ENCODE assay signal across 17 cellular contexts in genomic region chr9:93397664-93398381, GRCh38. TPM values are rescaled to one million over a fixed set of nuclear protein-coding genes. Genes with fewer than 3 reads are reported as not detected.
A peak's percentile ranks its signal among the peaks of the same experiment; 100 is the strongest.
DNase-seq lines count a peak whose midpoint lies in the region; ATAC-seq, FAIRE-seq and TF ChIP-seq lines count a peak whose summit lies in the region.
"Had no signal": no experiment of that assay in that cellular context is flagged by ENCODE, and none has a peak within 500 bp of the region (broad histone marks: within the 10 kb centered on the region; RNA-seq: fewer than 3 reads in every experiment).

No MANE protein-coding gene starts in this region.

- H3K79me2 ChIP-seq in K562 (ENCODE audit: control insufficient read depth, insufficient read depth, low read length) = no peaks in the 10 kb centered on the region

- H3K9ac ChIP-seq in K562 (ENCODE audit: insufficient read depth in 1 of 2, low read depth in 2 of 2, low read length in 2 of 2) = no peak overlapping the region

- intact Hi-C loops in K562 (cut with micrococcal nuclease) (no loop called here), left lung (cut with DNase I) (no loop called here)

- no peaks in the 10 kb centered on the region for H3K4me1 ChIP-seq in HEK293 (ENCODE audit: control insufficient read depth, insufficient read depth, low read length)
- no peaks in the 10 kb centered on the region for H3K4me1 ChIP-seq in K562 (replicated peaks in 1 of 2; ENCODE audit: control insufficient read depth in 2 of 2, insufficient read depth in 2 of 2, low read length in 2 of 2)
- no peaks in the 10 kb centered on the region for H3K4me1 ChIP-seq in left lung

- no peak overlapping the region for H3K27ac ChIP-seq in HEK293 (ENCODE audit: extremely low read depth, low read depth, low read length)
- no peak overlapping the region for H3K27ac ChIP-seq in K562 (ENCODE audit: extremely low read depth, low read depth, low read length)
- no peak overlapping the region for H3K27ac ChIP-seq in left lung
- H3K27ac ChIP-seq: brain microvascular endothelial cell had no signal

- H3K36me3 Mint-ChIP-seq in effector memory CD8-positive, alpha-beta T cell (ENCODE audit: insufficient read depth) = no peaks in the 10 kb centered on the region
- H3K36me3 Mint-ChIP-seq: activated naive CD8-positive, alpha-beta T cell treated with anti-CD3 and anti-CD28 coated beads, Interleukin-2, amount 10 ng/mL, durations not matched to agents 7 days and 5 days had no signal

- TF ChIP-seq POLR2A in K562 (conservative IDR thresholded peaks at IDR 0.05) = no peak

- H4K20me1 ChIP-seq in K562 (replicated peaks; ENCODE audit: control insufficient read depth, insufficient read depth, low read length) = no peaks in the 10 kb centered on the region

- peak; percentile 36 for DNase-seq in AG10803 (ENCODE audit: low read depth)
- DNase-seq in K562 (ENCODE audit: extremely low read depth in 1 of 4, low spot score in 3 of 4) = no peak
- DNase-seq in left lung = no peak
- DNase-seq in NCI-H2171 (lab: John Stamatoyannopoulos, UW) = no peak
- DNase-seq in effector memory CD8-positive, alpha-beta T cell = no peak
- DNase-seq: activated CD4-positive, alpha-beta T cell treated with anti-CD3 and anti-CD28 coated beads, Interleukin-2, amount 10 ng/mL, durations not matched to agents 24 days and 14 days; activated naive CD8-positive, alpha-beta T cell treated with anti-CD3 and anti-CD28 coated beads, Interleukin-2, amount 10 ng/mL, durations not matched to agents 7 days and 5 days; brain microvascular endothelial cell; left cardiac atrium had no signal

- no peak overlapping the region for H3K4me3 Mint-ChIP-seq in effector memory CD8-positive, alpha-beta T cell
- H3K4me3 Mint-ChIP-seq: activated CD4-positive, alpha-beta T cell treated with anti-CD3 and anti-CD28 coated beads, Interleukin-2, amount 10 ng/mL, durations not matched to agents 24 days and 14 days; activated naive CD8-positive, alpha-beta T cell treated with anti-CD3 and anti-CD28 coated beads, Interleukin-2, amount 10 ng/mL, durations not matched to agents 7 days and 5 days; dendritic cell treated with granulocyte-macrophage colony-stimulating factor and Interleukin-4, amounts not matched to agents 40 ng/mL and 50 ng/mL, for 4 days; GM23338; neural crest cell had no signal

- in situ Hi-C loops in K562 (cut with MboI) = no loop called here

- no peaks in the 10 kb centered on the region for H3K9me3 ChIP-seq in HEK293 (ENCODE audit: control insufficient read depth, insufficient read depth, low read depth, low read length)
- H3K9me3 ChIP-seq in K562 (replicated peaks; ENCODE audit: control insufficient read depth, insufficient read depth, low read depth, low read length) = no peaks in the 10 kb centered on the region
- H3K9me3 ChIP-seq in left lung = no peaks in the 10 kb centered on the region

- POLR2A ChIA-PET in HEK293 (lab: Yijun Ruan, JAX) = no interaction called here
- POLR2A ChIA-PET in K562 (lab: Yijun Ruan, JAX) = interaction anchor here (0.5 kb wide), 1 partner anchor 56 kb away, joined by 3 read pairs; no protein-coding TSS in a partner anchor

- H3K27me3 ChIP-seq in K562 (ENCODE audit: control insufficient read depth in 2 of 2, insufficient read depth in 2 of 2, low read length in 2 of 2) = peaks cover 14 to 24% of the 10 kb centered on the region in 2 experiments
- no peaks in the 10 kb centered on the region for H3K27me3 ChIP-seq in left lung
- H3K27me3 ChIP-seq: brain microvascular endothelial cell had no signal

- no peak for TF ChIP-seq RAD21 in K562 (CRISPR knock-in tag; conservative IDR thresholded peaks at IDR 0.05 in 1 of 2, IDR thresholded peaks at IDR 0.05 in 1 of 2)

- H3K4me1 Mint-ChIP-seq in effector memory CD8-positive, alpha-beta T cell (ENCODE audit: low read depth in 2 of 2) = no peaks in the 10 kb centered on the region
- H3K4me1 Mint-ChIP-seq: activated CD4-positive, alpha-beta T cell treated with anti-CD3 and anti-CD28 coated beads, Interleukin-2, amount 10 ng/mL, durations not matched to agents 24 days and 14 days; activated naive CD8-positive, alpha-beta T cell treated with anti-CD3 and anti-CD28 coated beads, Interleukin-2, amount 10 ng/mL, durations not matched to agents 7 days and 5 days; GM23338; neural crest cell had no signal

- H3K36me3 ChIP-seq in HEK293 (ENCODE audit: control insufficient read depth in 2 of 2, insufficient read depth in 1 of 2, low read length in 2 of 2) (no peaks in the 10 kb centered on the region), K562 (ENCODE audit: control insufficient read depth, insufficient read depth, low read length) (no peaks in the 10 kb centered on the region), left lung (no peaks in the 10 kb centered on the region)
- H3K36me3 ChIP-seq: brain microvascular endothelial cell had no signal

- peaks cover 3% of the 10 kb centered on the region for H3K9me1 ChIP-seq in K562 (ENCODE audit: control insufficient read depth, insufficient read depth, low read length)

- no peak for FAIRE-seq in K562 (lab: Jason Lieb, UNC)
- FAIRE-seq: endothelial cell of umbilical vein, HTR-8/SVneo had no signal

- H3K4me2 ChIP-seq in K562 (ENCODE audit: insufficient read depth, low read length) = no peak overlapping the region
- H3K4me2 ChIP-seq: GM23338 had no signal

- TF ChIP-seq CTCF in AG10803 (conservative IDR thresholded peaks at IDR 0.05; ENCODE audit: low read length) = no peak
- no peak for TF ChIP-seq CTCF in HEK293 (tag by site-specific recombination; IDR thresholded peaks at IDR 0.05)
- TF ChIP-seq CTCF in K562 (IDR thresholded peaks at IDR 0.05 in 2 of 3, conservative IDR thresholded peaks at IDR 0.05 in 1 of 3; ENCODE audit: insufficient read depth in 2 of 3, low read depth in 1 of 3, low read length in 3 of 3) = no peak
- TF ChIP-seq CTCF in left lung (IDR thresholded peaks at IDR 0.05) = no peak

- no peak overlapping the region for H3K27ac Mint-ChIP-seq in effector memory CD8-positive, alpha-beta T cell
- H3K27ac Mint-ChIP-seq: activated CD4-positive, alpha-beta T cell treated with anti-CD3 and anti-CD28 coated beads, Interleukin-2, amount 10 ng/mL, durations not matched to agents 24 days and 14 days; activated naive CD8-positive, alpha-beta T cell treated with anti-CD3 and anti-CD28 coated beads, Interleukin-2, amount 10 ng/mL, durations not matched to agents 7 days and 5 days; activated T-helper 2 cell treated with anti-CD3 and anti-CD28 coated beads, Interferon-gamma antibody, Interleukin-2, Interleukin-4, amounts not matched to agents 10 μg/mL and 5 μg/mL and 100 μg/mL, durations not matched to agents 14 hours and 24 hours and 36 hours; dendritic cell treated with granulocyte-macrophage colony-stimulating factor and Interleukin-4, amounts not matched to agents 40 ng/mL and 50 ng/mL, for 4 days; GM23338 had no signal

- no TSS peak for BruUV-seq in K562 (replicated peaks; lab: Mats Ljungman, UMichigan)

- CTCF ChIA-PET in HEK293 (lab: Yijun Ruan, JAX) = no interaction called here
- CTCF ChIA-PET in K562 (lab: Yijun Ruan, JAX; ENCODE audit: low intra/inter-chr PET ratio) = no interaction called here

- 2% methylated on average over 10 of the region's 10 CpGs for WGBS in K562 (ENCODE audit: insufficient coverage, low coverage, missing lambda C conversion rate)

- H3K9me3 Mint-ChIP-seq in effector memory CD8-positive, alpha-beta T cell = no peaks in the 10 kb centered on the region
- H3K9me3 Mint-ChIP-seq: activated CD4-positive, alpha-beta T cell treated with anti-CD3 and anti-CD28 coated beads, Interleukin-2, amount 10 ng/mL, durations not matched to agents 24 days and 14 days; activated naive CD8-positive, alpha-beta T cell treated with anti-CD3 and anti-CD28 coated beads, Interleukin-2, amount 10 ng/mL, durations not matched to agents 7 days and 5 days; activated T-helper 2 cell treated with anti-CD3 and anti-CD28 coated beads, Interferon-gamma antibody, Interleukin-2, Interleukin-4, amounts not matched to agents 10 μg/mL and 5 μg/mL and 100 μg/mL, durations not matched to agents 14 hours and 24 hours and 36 hours; dendritic cell treated with granulocyte-macrophage colony-stimulating factor and Interleukin-4, amounts not matched to agents 40 ng/mL and 50 ng/mL, for 4 days; GM23338; neural crest cell had no signal

- H3K27me3 Mint-ChIP-seq in effector memory CD8-positive, alpha-beta T cell = peaks cover 0 to 23% of the 10 kb centered on the region in 2 donors

- H2AFZ ChIP-seq in K562 (ENCODE audit: low read depth, low read length) = no peak overlapping the region
- H2AFZ ChIP-seq: GM23338 had no signal

- TF ChIP-seq EP300 in K562 (IDR thresholded peaks at IDR 0.05; ENCODE audit: low read length) = no peak

- H3K4me3 ChIP-seq in AG10803 (ENCODE audit: low read length) (no peak overlapping the region), HEK293 (ENCODE audit: low read depth, low read length) (no peak overlapping the region), K562 (no peak overlapping the region), left lung (no peak overlapping the region)
- H3K4me3 ChIP-seq: GM23338 had no signal

- ATAC-seq in K562 (peak; percentile 56), left lung (peak; percentile 51), HG02981 (IDR thresholded peaks at IDR 0.05; ENCODE audit: unreplicated experiment) (no peak)
- no peak for ATAC-seq in effector memory CD8-positive, alpha-beta T cell (replicated peaks)
- ATAC-seq: GM23338 had no signal

RNA-seq across cellular contexts. Expression of gene FAM120A, which starts 53.7 kb away (rescaled TPM):
- 111 and 132 TPM in 2 replicates for total RNA-seq in K562 (2011; cell fraction: chromatin; rRNA removed; ENCODE audit: low replicate concordance)
- 71.4 and 76.6 TPM in 2 replicates for total RNA-seq in K562 (2011; cell fraction: nucleolus; rRNA removed)
- total RNA-seq in K562 (2011; cell fraction: nucleoplasm; rRNA removed) = 75.8 and 80.5 TPM in 2 replicates
- total RNA-seq in K562 (2014; rRNA removed) = 42.2 and 56.2 TPM in 2 replicates
- 38.9 and 41.0 TPM in 2 replicates for total RNA-seq in K562 (2014; rRNA removed; fragmentation: Illumina TruSeq; extraction: Trizol)
- 59.5 and 62.1 TPM in 2 replicates for total RNA-seq in K562 (2015; rRNA removed; fragmentation: Illumina TruSeq; extraction: Trizol)
- total RNA-seq in K562 (2021) = 71.0 and 72.6 TPM in 2 replicates
- polyA plus RNA-seq in K562 (2011; rRNA removed) = 50.4 and 52.3 TPM in 2 replicates
- 34.5 and 41.7 TPM in 2 replicates for polyA plus RNA-seq in K562 (2011; cell fraction: cytosol; rRNA removed)
- 56.2 and 77.0 TPM in 2 replicates for polyA plus RNA-seq in K562 (2011; cell fraction: nucleus; rRNA removed)
- 40.3 and 51.8 TPM in 2 replicates for polyA plus RNA-seq in K562 (2012)
- 60.3 and 69.6 TPM in 2 replicates for polyA plus RNA-seq in K562 (2014; fragmentation: Illumina TruSeq; extraction: Trizol)
- 10 to 100 TPM in 1 of 2 experiments, 1 to 10 TPM in 1; 8.7 to 10.3 TPM for polyA plus RNA-seq in K562 (2014; fragmentation: Nextera tagmentation; extraction: Ambion mirVana)
- polyA plus RNA-seq in K562 (2014; rRNA removed) = 34.4 and 47.6 TPM in 2 replicates
- polyA minus RNA-seq in K562 (2011; rRNA and poly(A)+ RNA removed) = 105 and 107 TPM in 2 replicates
- 89.4 and 94.9 TPM in 2 replicates for polyA minus RNA-seq in K562 (2011; cell fraction: cytosol; rRNA and poly(A)+ RNA removed)
- polyA minus RNA-seq in K562 (2011; cell fraction: nucleus; rRNA and poly(A)+ RNA removed) = 102 and 127 TPM in 2 replicates
- total RNA-seq in left lung = 100 to 1,000 TPM; 143 to 160 TPM

RNA-seq across cellular contexts. Expression of gene FAM120AOS, which starts 55.6 kb away (rescaled TPM):
- 28.9 and 38.7 TPM in 2 replicates for total RNA-seq in K562 (2011; cell fraction: chromatin; rRNA removed; ENCODE audit: low replicate concordance)
- total RNA-seq in K562 (2011; cell fraction: nucleolus; rRNA removed) = 29.7 and 37.4 TPM in 2 replicates
- 28.1 and 29.3 TPM in 2 replicates for total RNA-seq in K562 (2011; cell fraction: nucleoplasm; rRNA removed)
- 41.4 and 44.4 TPM in 2 replicates for total RNA-seq in K562 (2014; rRNA removed)
- 39.3 and 42.7 TPM in 2 replicates for total RNA-seq in K562 (2014; rRNA removed; fragmentation: Illumina TruSeq; extraction: Trizol)
- total RNA-seq in K562 (2015; rRNA removed; fragmentation: Illumina TruSeq; extraction: Trizol) = 41.7 and 44.3 TPM in 2 replicates
- total RNA-seq in K562 (2021) = 39.6 and 43.5 TPM in 2 replicates
- polyA plus RNA-seq in K562 (2011; rRNA removed) = 29.6 and 46.1 TPM in 2 replicates
- 23.3 and 30.5 TPM in 2 replicates for polyA plus RNA-seq in K562 (2011; cell fraction: cytosol; rRNA removed)
- polyA plus RNA-seq in K562 (2011; cell fraction: nucleus; rRNA removed) = 19.8 and 21.6 TPM in 2 replicates
- polyA plus RNA-seq in K562 (2012) = 35.5 and 37.7 TPM in 2 replicates
- polyA plus RNA-seq in K562 (2014; fragmentation: Illumina TruSeq; extraction: Trizol) = 40.5 and 53.4 TPM in 2 replicates
- polyA plus RNA-seq in K562 (2014; fragmentation: Nextera tagmentation; extraction: Ambion mirVana) = 10 to 100 TPM; 18.8 to 19.4 TPM
- polyA plus RNA-seq in K562 (2014; rRNA removed) = 39.3 and 41.5 TPM in 2 replicates
- polyA minus RNA-seq in K562 (2011; rRNA and poly(A)+ RNA removed) = 30.7 and 32.0 TPM in 2 replicates
- 10.5 and 19.3 TPM in 2 replicates for polyA minus RNA-seq in K562 (2011; cell fraction: cytosol; rRNA and poly(A)+ RNA removed)
- polyA minus RNA-seq in K562 (2011; cell fraction: nucleus; rRNA and poly(A)+ RNA removed) = 16.7 and 21.9 TPM in 2 replicates
- 10 to 100 TPM; 41.2 to 52.9 TPM for total RNA-seq in left lung

Comparison
In these comparisons a context has a peak if more than half of its experiments do, and no peak if none do; other contexts are left out.
1. ATAC-seq: peak in K562 (single experiment) and left lung (single experiment); none in effector memory CD8-positive, alpha-beta T cell (single experiment) and HG02981 (single experiment).